8 cellular contexts compared by ENCODE assay signal in the genomic region with DNA sequence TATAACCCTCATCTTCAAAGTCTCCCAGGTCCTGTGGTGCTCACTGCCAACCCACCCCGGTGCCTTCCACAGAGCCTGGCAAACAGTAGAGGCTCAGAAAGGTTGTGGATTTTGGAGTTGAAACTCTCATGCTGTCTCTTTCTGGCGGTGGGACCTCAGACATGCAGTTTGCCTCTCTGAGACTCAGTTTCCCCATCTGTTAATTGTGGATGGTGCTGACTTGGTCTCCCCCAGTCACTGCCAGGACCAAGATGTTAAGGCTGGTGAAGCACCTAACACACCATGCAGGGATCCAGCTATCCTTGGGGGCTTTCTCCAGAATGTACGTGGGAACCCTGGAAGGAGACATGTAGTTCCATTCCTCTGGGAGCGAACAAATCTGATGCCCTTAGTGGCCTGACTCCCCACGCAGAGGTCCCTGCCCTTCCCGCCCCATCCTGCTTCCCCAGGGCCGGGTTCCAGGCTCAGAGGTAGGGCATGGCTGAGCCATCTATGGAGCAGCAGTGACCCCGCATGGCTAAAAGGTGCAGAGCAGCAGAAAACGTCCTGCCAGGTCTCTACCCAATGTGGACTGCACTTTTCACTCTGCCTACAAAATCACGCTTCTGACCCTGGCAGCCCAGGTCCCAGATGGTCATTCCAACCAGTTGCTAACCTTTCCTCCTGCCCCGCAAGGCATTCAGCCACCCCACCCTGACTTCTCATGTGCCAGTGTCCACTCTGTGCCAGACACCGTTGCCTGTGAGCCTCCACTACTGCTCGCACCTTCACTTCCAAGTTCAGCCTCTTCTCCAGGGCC. TPM values are rescaled to one million over a fixed set of nuclear protein-coding genes. Genes with fewer than 3 reads are reported as not detected.
DNase-seq lines count a peak whose midpoint lies in the region; ATAC-seq, FAIRE-seq and TF ChIP-seq lines count a peak whose summit lies in the region.

No MANE protein-coding gene starts in this region.

- peak; percentile 86 for TF ChIP-seq CTCF in CD4-positive, alpha-beta T cell (IDR thresholded peaks at IDR 0.05)
- peak; percentile 92 for TF ChIP-seq CTCF in foreskin keratinocyte (conservative IDR thresholded peaks at IDR 0.05)
- peak; percentile 28 to 70 (median 64) for TF ChIP-seq CTCF in pancreas (IDR thresholded peaks at IDR 0.05)
- peak; percentile 63 to 91 (median 84) for TF ChIP-seq CTCF in uterus (IDR thresholded peaks at IDR 0.05)

- ATAC-seq in CD4-positive, alpha-beta T cell (ENCODE audit: poor library complexity), result peak; percentile 88
- ATAC-seq in GM19455 (IDR thresholded peaks at IDR 0.05; ENCODE audit: unreplicated experiment) (peak; percentile 63), foreskin keratinocyte (peak; percentile 84), pancreas (peak; percentile 91 to 99 (median 97))
- peak; percentile 75 for ATAC-seq in activated T-helper 17 cell treated with anti-CD3 and anti-CD28 coated beads, Interleukin-2, amount 50 U/mL, for 72 hours (replicated peaks)

- no peaks in the 10 kb centered on the region for H3K9me3 ChIP-seq in CD4-positive, alpha-beta T cell (ENCODE audit: control insufficient read depth, low read length)
- H3K9me3 ChIP-seq in pancreas (no peaks in the 10 kb centered on the region), uterus (no peaks in the 10 kb centered on the region)

- no peak overlapping the region for H3K27ac ChIP-seq in CD4-positive, alpha-beta T cell (ENCODE audit: low read depth, low read length)
- no peak overlapping the region for H3K27ac ChIP-seq in foreskin keratinocyte
- no peak overlapping the region for H3K27ac ChIP-seq in pancreas
- H3K27ac ChIP-seq in uterus, result no peak overlapping the region

- H3K4me1 ChIP-seq in foreskin keratinocyte, result no peaks in the 10 kb centered on the region
- H3K4me1 ChIP-seq in pancreas, result no peaks in the 10 kb centered on the region
- H3K4me1 ChIP-seq in uterus, result no peaks in the 10 kb centered on the region

- FAIRE-seq in pancreas (lab: Jason Lieb, UNC), result no peak

- no peaks in the 10 kb centered on the region for H3K27me3 Mint-ChIP-seq in CD4-positive, alpha-beta T cell
- no peaks in the 10 kb centered on the region for H3K27me3 Mint-ChIP-seq in activated T-helper 17 cell treated with anti-CD3 and anti-CD28 coated beads, Interleukin-2, amount 50 U/mL, for 72 hours

- TF ChIP-seq POLR2A in uterus (IDR thresholded peaks at IDR 0.05), result no peak

- intact Hi-C loops in CD4-positive, alpha-beta T cell (cut with DNase I, micrococcal nuclease), result loop anchor here (1.0 to 10.0 kb wide), 8 partner anchors 138 to 1326 kb away; no protein-coding TSS in a partner anchor
- intact Hi-C loops in pancreas (cut with DNase I) (loop anchor here in 2 of 3 donors (5.0 to 10.0 kb wide), 4 partner anchors 138 to 936 kb away; no protein-coding TSS in a partner anchor), uterus (cut with DNase I; ENCODE audit: low total_unique reads) (loop anchor here (10.0 kb wide), 1 partner anchor 746 kb away; no protein-coding TSS in a partner anchor)

- no peaks in the 10 kb centered on the region for H3K27me3 ChIP-seq in CD4-positive, alpha-beta T cell (ENCODE audit: control insufficient read depth, insufficient read depth, low read length)
- H3K27me3 ChIP-seq in foreskin keratinocyte, result peaks cover 2% of the 10 kb centered on the region
- H3K27me3 ChIP-seq in pancreas, result no peaks in the 10 kb centered on the region
- no peaks in the 10 kb centered on the region for H3K27me3 ChIP-seq in uterus

- H3K4me1 Mint-ChIP-seq in CD4-positive, alpha-beta T cell (ENCODE audit: low read depth), result no peaks in the 10 kb centered on the region
- H3K4me1 Mint-ChIP-seq in activated T-helper 17 cell treated with anti-CD3 and anti-CD28 coated beads, Interleukin-2, amount 50 U/mL, for 72 hours, result no peaks in the 10 kb centered on the region

- POLR2A ChIA-PET in CD4-positive, alpha-beta T cell (lab: Charles Lee), result no interaction called here

- H3K36me3 ChIP-seq in pancreas (no peaks in the 10 kb centered on the region), uterus (no peaks in the 10 kb centered on the region)

- in situ Hi-C loops in KBM-7 (cut with MboI; ENCODE audit: low pct_unique_long_range_greater_than_20kb, low sequenced_read_pairs), result loop anchor here (25.0 kb wide), 1 partner anchor 948 kb away; no protein-coding TSS in a partner anchor

- WGBS in pancreas, 2 donors, result 29 to 30% methylated on average over 13 of the region's 13 CpGs

- H3K36me3 Mint-ChIP-seq in CD4-positive, alpha-beta T cell (ENCODE audit: low read depth), result no peaks in the 10 kb centered on the region
- no peaks in the 10 kb centered on the region for H3K36me3 Mint-ChIP-seq in activated T-helper 17 cell treated with anti-CD3 and anti-CD28 coated beads, Interleukin-2, amount 50 U/mL, for 72 hours (ENCODE audit: low read depth)

- H3K4me3 ChIP-seq in pancreas (no peak overlapping the region), uterus (no peak overlapping the region)

- no peaks in the 10 kb centered on the region for H3K9me3 Mint-ChIP-seq in CD4-positive, alpha-beta T cell
- H3K9me3 Mint-ChIP-seq in activated T-helper 17 cell treated with anti-CD3 and anti-CD28 coated beads, Interleukin-2, amount 50 U/mL, for 72 hours, result no peaks in the 10 kb centered on the region

- CTCF ChIA-PET in CD4-positive, alpha-beta T cell (lab: Charles Lee), result interaction anchor here (1.0 kb wide), 1 partner anchor 9 kb away, joined by 4 read pairs; a partner anchor contains a TSS

- no peak overlapping the region for H3K27ac Mint-ChIP-seq in CD4-positive, alpha-beta T cell
- H3K27ac Mint-ChIP-seq in activated T-helper 17 cell treated with anti-CD3 and anti-CD28 coated beads, Interleukin-2, amount 50 U/mL, for 72 hours, result peak overlapping the region; percentile 46

- no peak overlapping the region for H3K4me3 Mint-ChIP-seq in CD4-positive, alpha-beta T cell
- H3K4me3 Mint-ChIP-seq in activated T-helper 17 cell treated with anti-CD3 and anti-CD28 coated beads, Interleukin-2, amount 50 U/mL, for 72 hours, result no peak overlapping the region

- DNase-seq in CD4-positive, alpha-beta T cell, result peak; percentile 37 to 74 (median 60)
- DNase-seq in KBM-7, result peak; percentile 77
- peak; percentile 37 for DNase-seq in RPMI7951 (ENCODE audit: low read depth)
- DNase-seq in foreskin keratinocyte, result no peak
- DNase-seq in pancreas, result peak in 5 of 6 donors; percentile 43 to 83 (median 68)
- DNase-seq in uterus, result peak; percentile 46 to 65

RNA-seq across cellular contexts. Expression of a gene that starts 9.2 kb away (rescaled TPM):
- total RNA-seq in CD4-positive, alpha-beta T cell, result 1 to 10 TPM; 4.4 to 4.5 TPM
- not detected in 2 replicates for total RNA-seq in RPMI7951 (2014; rRNA removed; shearing (Covaris generic))
- 10 to 100 TPM in 1 of 2 donors, 1 to 10 TPM in 1; 3.6 to 10.6 TPM for total RNA-seq in activated T-helper 17 cell treated with anti-CD3 and anti-CD28 coated beads, Interleukin-2, amount 50 U/mL, for 72 hours
- 4.6 and 5.9 TPM in 2 replicates for total RNA-seq in foreskin keratinocyte
- 3.2 and 4.3 TPM in 2 replicates for polyA plus RNA-seq in foreskin keratinocyte
- 10 to 100 TPM in 1 of 6 donors, 1 to 10 TPM in 5; 6.7 to 10.6 (median 7.7) TPM for total RNA-seq in pancreas
- polyA plus RNA-seq in pancreas, result 1 to 10 TPM; 6.1 to 6.2 TPM
- total RNA-seq in uterus, result 1 to 10 TPM in 2 of 4 donors, not detected in 2; 3.2 to 5.3 TPM

RNA-seq across cellular contexts. Expression of a gene that starts 46.0 kb away (rescaled TPM):
- not detected for total RNA-seq in CD4-positive, alpha-beta T cell
- 6.3 and 6.4 TPM in 2 replicates for total RNA-seq in RPMI7951 (2014; rRNA removed; shearing (Covaris generic))
- 1 to 10 TPM; 4.7 to 6.6 TPM for total RNA-seq in activated T-helper 17 cell treated with anti-CD3 and anti-CD28 coated beads, Interleukin-2, amount 50 U/mL, for 72 hours
- total RNA-seq in foreskin keratinocyte (5.9 and 6.2 TPM in 2 replicates), pancreas (1 to 10 TPM; 1.0 to 3.6 (median 2.3) TPM), uterus (10 to 100 TPM in 1 of 4 donors, 1 to 10 TPM in 3; 3.5 to 17.7 (median 7.2) TPM)
- polyA plus RNA-seq in foreskin keratinocyte (4.0 and 4.4 TPM in 2 replicates), pancreas (1 to 10 TPM in 1 of 2 donors, under 1 TPM in 1; 0.61 to 1.7 TPM)

Comparison
In these comparisons a context has a peak if more than half of its experiments do, and no peak if none do; other contexts are left out.
1. DNase-seq: peak in CD4-positive, alpha-beta T cell (10 of 10), KBM-7 (single experiment), RPMI7951 (single experiment), pancreas (5 of 6) and uterus (2 of 2); none in foreskin keratinocyte (0 of 2).
2. Peak in every context shown above with its lines, with median percentiles within 50 percentile points of each other: ATAC-seq and CTCF ChIP-seq.